11 cellular contexts compared by ENCODE assay signal in genomic region chr19:5090780-5091575, GRCh38.
A peak's percentile ranks its signal among the peaks of the same experiment; 100 is the strongest.
DNase-seq lines count a peak whose midpoint lies in the region; ATAC-seq and TF ChIP-seq lines count a peak whose summit lies in the region.
"Had no signal": no experiment of that assay in that cellular context is flagged by ENCODE, and none has a peak within 500 bp of the region (broad histone marks: within the 10 kb centered on the region; RNA-seq: fewer than 3 reads in every experiment).

No MANE protein-coding gene starts in this region.

- POLR2A ChIA-PET in MCF 10A (lab: Yijun Ruan, JAX), result no interaction called here

- H2BK15ac ChIP-seq in mesendoderm (replicated peaks; ENCODE audit: low read depth), result no peak overlapping the region

- H3K4me1 ChIP-seq in breast epithelium, result peaks cover 0 to 6% of the 10 kb centered on the region in 2 donors
- H3K4me1 ChIP-seq in mesendoderm (ENCODE audit: control insufficient read depth, low read depth, low read length), result no peaks in the 10 kb centered on the region
- peaks cover 26% of the 10 kb centered on the region for H3K4me1 ChIP-seq in vagina
- no peaks in the 10 kb centered on the region for H3K4me1 ChIP-seq in colonic mucosa

- no peaks in the 10 kb centered on the region for H3K79me2 ChIP-seq in mesendoderm (ENCODE audit: control insufficient read depth, insufficient read depth, low read length)

- H3K9me3 Mint-ChIP-seq in MCF 10A (ENCODE audit: unreplicated experiment), result no peaks in the 10 kb centered on the region
- H3K9me3 Mint-ChIP-seq in activated T-helper 17 cell treated with anti-CD3 and anti-CD28 coated beads, Interleukin-2, amount 50 U/mL, for 72 hours, result no peaks in the 10 kb centered on the region

- no peak overlapping the region for H4K8ac ChIP-seq in mesendoderm (ENCODE audit: low read depth, low read length)

- peak overlapping the region; percentile 19 for H3K23ac ChIP-seq in mesendoderm (ENCODE audit: low read length)

- H3K27me3 Mint-ChIP-seq in MCF 10A (ENCODE audit: insufficient read depth, unreplicated experiment), result no peaks in the 10 kb centered on the region
- H3K27me3 Mint-ChIP-seq in activated T-helper 17 cell treated with anti-CD3 and anti-CD28 coated beads, Interleukin-2, amount 50 U/mL, for 72 hours, result no peaks in the 10 kb centered on the region

- TF ChIP-seq CTCF in breast epithelium (IDR thresholded peaks at IDR 0.05), result no peak
- TF ChIP-seq CTCF in MCF 10A (IDR thresholded peaks at IDR 0.05; ENCODE audit: unreplicated experiment), result no peak
- TF ChIP-seq CTCF in cardiac fibroblast (IDR thresholded peaks at IDR 0.05; ENCODE audit: low read depth, low read length), result no peak
- no peak for TF ChIP-seq CTCF in vagina (IDR thresholded peaks at IDR 0.05)
- no peak for TF ChIP-seq CTCF in colonic mucosa (IDR thresholded peaks at IDR 0.05)

- peaks cover 21% of the 10 kb centered on the region for H3K36me3 Mint-ChIP-seq in MCF 10A (ENCODE audit: insufficient read depth, unreplicated experiment)
- peaks cover 11% of the 10 kb centered on the region for H3K36me3 Mint-ChIP-seq in activated T-helper 17 cell treated with anti-CD3 and anti-CD28 coated beads, Interleukin-2, amount 50 U/mL, for 72 hours (ENCODE audit: low read depth)

- intact Hi-C loops in breast epithelium (cut with DNase I; ENCODE audit: low total_unique reads) (loop anchor here (1.0 kb wide), 1 partner anchor 18 kb away; no protein-coding TSS in a partner anchor), MCF 10A (cut with micrococcal nuclease) (no loop called here), vagina (cut with DNase I) (no loop called here), colonic mucosa (cut with DNase I) (no loop called here)

- no peak overlapping the region for H3K18ac ChIP-seq in mesendoderm (ENCODE audit: low read length)

- WGBS in mesendoderm (ENCODE audit: extremely low coverage, insufficient coverage, low lambda C conversion rate), result no CpG with 5 or more reads among the region's 29 CpGs

- H2AK5ac ChIP-seq in mesendoderm (ENCODE audit: low read length), result no peak overlapping the region

- H2BK5ac ChIP-seq in mesendoderm (ENCODE audit: low read length), result no peak overlapping the region

- H3K27ac ChIP-seq in breast epithelium, result peak overlapping the region; percentile 62 to 82
- H3K27ac ChIP-seq in mesendoderm (ENCODE audit: low read depth, low read length), result peak overlapping the region; percentile 19
- peak overlapping the region; percentile 76 for H3K27ac ChIP-seq in vagina
- no peak overlapping the region for H3K27ac ChIP-seq in colonic mucosa

- H3K27me3 ChIP-seq in breast epithelium (no peaks in the 10 kb centered on the region), mesendoderm (ENCODE audit: insufficient read depth, low read length, poor library complexity) (no peaks in the 10 kb centered on the region), vagina (no peaks in the 10 kb centered on the region), colonic mucosa (no peaks in the 10 kb centered on the region)

- no peak overlapping the region for H3K4ac ChIP-seq in mesendoderm (ENCODE audit: low read depth, low read length)

- no peak for ATAC-seq in activated T-helper 17 cell treated with anti-CD3 and anti-CD28 coated beads, Interleukin-2, amount 50 U/mL, for 72 hours (replicated peaks)
- no peak for ATAC-seq in GM19023 (IDR thresholded peaks at IDR 0.05; ENCODE audit: unreplicated experiment)

- H3K4me3 ChIP-seq in breast epithelium, result peak overlapping the region in 2 of 3 donors; percentile 7 to 21
- no peak overlapping the region for H3K4me3 ChIP-seq in cardiac fibroblast (replicated peaks in 1 of 2; ENCODE audit: low read depth in 2 of 2, low read length in 2 of 2)
- H3K4me3 ChIP-seq in mesendoderm (ENCODE audit: low read length), result no peak overlapping the region
- peak overlapping the region; percentile 20 to 22 for H3K4me3 ChIP-seq in vagina
- H3K4me3 ChIP-seq in colonic mucosa, result no peak overlapping the region

- CTCF ChIA-PET in MCF 10A (lab: Yijun Ruan, JAX), result interaction anchor here (0.6 kb wide), 2 partner anchors 42 to 882 kb away, joined by 3 read pairs; no protein-coding TSS in a partner anchor

- H3K4me2 ChIP-seq in mesendoderm (ENCODE audit: low read length), result no peak overlapping the region

- H3K56ac ChIP-seq in mesendoderm (ENCODE audit: low read length), result peak overlapping the region; percentile 34

- no peak overlapping the region for H3K27ac Mint-ChIP-seq in MCF 10A (ENCODE audit: low read depth, unreplicated experiment)
- H3K27ac Mint-ChIP-seq in activated T-helper 17 cell treated with anti-CD3 and anti-CD28 coated beads, Interleukin-2, amount 50 U/mL, for 72 hours, result no peak overlapping the region

- H3K9me3 ChIP-seq in breast epithelium (no peaks in the 10 kb centered on the region), vagina (no peaks in the 10 kb centered on the region), colonic mucosa (no peaks in the 10 kb centered on the region)

- H2BK120ac ChIP-seq in mesendoderm (ENCODE audit: low read depth, low read length), result no peak overlapping the region

- DNase-seq in breast epithelium (ENCODE audit: low spot score in 2 of 2) (no peak), MCF 10A (ENCODE audit: unreplicated experiment) (no peak), cardiac fibroblast (ENCODE audit: low read depth in 2 of 2) (peak; percentile 14 to 57), mesendoderm (peak; percentile 50), vagina (ENCODE audit: extremely low spot score in 2 of 2) (no peak), colonic mucosa (no peak)
- DNase-seq: AML-193, HCEC 1CT, NCI-H446 treated with DMSO at 0.1 percent for 48 hours had no signal

- no peaks in the 10 kb centered on the region for H3K79me1 ChIP-seq in mesendoderm (ENCODE audit: low read length)

- H3K4me1 Mint-ChIP-seq in MCF 10A (ENCODE audit: insufficient read depth, unreplicated experiment), result no peaks in the 10 kb centered on the region
- no peaks in the 10 kb centered on the region for H3K4me1 Mint-ChIP-seq in activated T-helper 17 cell treated with anti-CD3 and anti-CD28 coated beads, Interleukin-2, amount 50 U/mL, for 72 hours

- H3K9ac ChIP-seq in mesendoderm (ENCODE audit: low read length) (no peak overlapping the region), colonic mucosa (ENCODE audit: low read depth in 2 of 2, low read length in 2 of 2) (no peak overlapping the region)

- TF ChIP-seq POLR2A in breast epithelium (IDR thresholded peaks at IDR 0.05) (no peak), vagina (IDR thresholded peaks at IDR 0.05) (no peak)

- H3K36me3 ChIP-seq in breast epithelium (no peaks in the 10 kb centered on the region), mesendoderm (ENCODE audit: control insufficient read depth, insufficient read depth, low read length) (no peaks in the 10 kb centered on the region), vagina (peaks cover 0 to 23% of the 10 kb centered on the region in 2 donors), colonic mucosa (peaks cover 5% of the 10 kb centered on the region)

- H3K4me3 Mint-ChIP-seq in MCF 10A (ENCODE audit: unreplicated experiment), result no peak overlapping the region
- H3K4me3 Mint-ChIP-seq in activated T-helper 17 cell treated with anti-CD3 and anti-CD28 coated beads, Interleukin-2, amount 50 U/mL, for 72 hours, result no peak overlapping the region

- no TSS peak for BruUV-seq in MCF 10A (replicated peaks; lab: Mats Ljungman, UMichigan)

- no peak overlapping the region for H4K5ac ChIP-seq in mesendoderm (ENCODE audit: low read length)

Comparison
In these comparisons a context has a peak if more than half of its experiments do, and no peak if none do; other contexts are left out.
1. DNase-seq: peak in cardiac fibroblast (2 of 2) and mesendoderm (single experiment); none in breast epithelium (0 of 2), MCF 10A (single experiment), vagina (0 of 2) and colonic mucosa (single experiment).
2. H3K4me3 ChIP-seq: peak in breast epithelium (2 of 3) and vagina (2 of 2); none in cardiac fibroblast (0 of 2), mesendoderm (single experiment) and colonic mucosa (single experiment).